8 cellular contexts compared by ENCODE assay signal in genomic region chr5:140557136-140557805, GRCh38. TPM values are rescaled to one million over a fixed set of nuclear protein-coding genes. Genes with fewer than 3 reads are reported as not detected.
DNase-seq lines count a peak whose midpoint lies in the region; ATAC-seq and TF ChIP-seq lines count a peak whose summit lies in the region.

Gene SRA1 (minus strand): TSS chr5:140557473. CDS start chr5:140557452, 21 bp downstream.

- H3K4me3 ChIP-seq in endodermal cell (ENCODE audit: low read length) (peak within 1 kb of the TSS; percentile 85), mesodermal cell (ENCODE audit: extremely low read depth, insufficient read depth, low read length, poor library complexity, severe bottlenecking) (peak within 1 kb of the TSS; percentile 82)

- TF ChIP-seq CTCF in endodermal cell (conservative IDR thresholded peaks at IDR 0.05): no peak

- CTCF ChIA-PET in activated CD8-positive, alpha-beta memory T cell treated with anti-CD3 and anti-CD28 coated beads, Interleukin-2, amount 10 ng/mL, durations not matched to agents 7 days and 5 days (lab: Charles Lee): interaction anchor here (0.7 to 1.3 kb wide), 10 partner anchors 8 to 313 kb away, joined by 3 to 13 read pairs (median 3); partner anchors contain the start of genes EIF4EBP3 and IK

- no peaks in the 10 kb centered on the region for H3K4me1 ChIP-seq in endodermal cell (ENCODE audit: control insufficient read depth, insufficient read depth, low read length)
- peaks cover 15% of the 10 kb centered on the region for H3K4me1 ChIP-seq in mesodermal cell (ENCODE audit: control insufficient read depth, insufficient read depth, low read length, poor library complexity, severe bottlenecking)

- no peaks in the 10 kb centered on the region for H3K27me3 ChIP-seq in endodermal cell (ENCODE audit: control insufficient read depth, insufficient read depth, low read length, poor library complexity, severe bottlenecking)

- 1% methylated on average over 15 to 46 of the region's 46 CpGs for WGBS in endodermal cell (ENCODE audit: insufficient coverage in 1 of 2, insufficient read length in 1 of 2), 2 experiments
- 1 to 3% methylated on average over 30 to 36 of the region's 46 CpGs for WGBS in mesodermal cell (ENCODE audit: insufficient coverage in 2 of 2), 2 experiments

- peaks cover 26% of the 10 kb centered on the region for H3K36me3 Mint-ChIP-seq in activated CD8-positive, alpha-beta memory T cell treated with anti-CD3 and anti-CD28 coated beads, Interleukin-2, amount 10 ng/mL, durations not matched to agents 7 days and 5 days
- H3K36me3 Mint-ChIP-seq in endodermal cell (ENCODE audit: low read depth): peaks cover 33% of the 10 kb centered on the region

- H3K36me3 ChIP-seq in endodermal cell (ENCODE audit: control insufficient read depth, insufficient read depth, low read length) (peaks cover 32% of the 10 kb centered on the region), mesodermal cell (ENCODE audit: control insufficient read depth, insufficient read depth, low read length) (peaks cover 49% of the 10 kb centered on the region)

- H3K27ac ChIP-seq in endodermal cell (ENCODE audit: low read depth, low read length): peak within 1 kb of the TSS; percentile 77
- H3K27ac ChIP-seq in mesodermal cell (ENCODE audit: low read depth, low read length, severe bottlenecking): peak within 1 kb of the TSS; percentile 84

- H3K9me3 ChIP-seq in endodermal cell (ENCODE audit: control insufficient read depth, low read length): no peaks in the 10 kb centered on the region
- no peaks in the 10 kb centered on the region for H3K9me3 ChIP-seq in mesodermal cell (ENCODE audit: control insufficient read depth, low read length)

- H3K27me3 Mint-ChIP-seq in activated CD8-positive, alpha-beta memory T cell treated with anti-CD3 and anti-CD28 coated beads, Interleukin-2, amount 10 ng/mL, durations not matched to agents 7 days and 5 days: no peaks in the 10 kb centered on the region
- no peaks in the 10 kb centered on the region for H3K27me3 Mint-ChIP-seq in endodermal cell (ENCODE audit: insufficient read depth)

- peaks cover 43% of the 10 kb centered on the region for H3K4me1 Mint-ChIP-seq in activated CD8-positive, alpha-beta memory T cell treated with anti-CD3 and anti-CD28 coated beads, Interleukin-2, amount 10 ng/mL, durations not matched to agents 7 days and 5 days
- peaks cover 22% of the 10 kb centered on the region for H3K4me1 Mint-ChIP-seq in endodermal cell

- H3K4me3 Mint-ChIP-seq in activated CD8-positive, alpha-beta memory T cell treated with anti-CD3 and anti-CD28 coated beads, Interleukin-2, amount 10 ng/mL, durations not matched to agents 7 days and 5 days: peak within 1 kb of the TSS; percentile 79
- H3K4me3 Mint-ChIP-seq in endodermal cell: peak within 1 kb of the TSS; percentile 88

- peak within 1 kb of the TSS; percentile 87 for H3K27ac Mint-ChIP-seq in activated CD8-positive, alpha-beta memory T cell treated with anti-CD3 and anti-CD28 coated beads, Interleukin-2, amount 10 ng/mL, durations not matched to agents 7 days and 5 days
- peak within 1 kb of the TSS; percentile 97 for H3K27ac Mint-ChIP-seq in endodermal cell

- peak; percentile 97 for ATAC-seq in GM21360 (IDR thresholded peaks at IDR 0.05; ENCODE audit: unreplicated experiment)
- ATAC-seq in activated CD8-positive, alpha-beta memory T cell treated with anti-CD3 and anti-CD28 coated beads, Interleukin-2, amount 10 ng/mL, durations not matched to agents 7 days and 5 days: peak; percentile 96

- DNase-seq in COR-L47 (lab: John Stamatoyannopoulos, UW): peak; percentile 91
- peak; percentile 90 for DNase-seq in HT-29 (ENCODE audit: low spot score)
- peak; percentile 88 for DNase-seq in NOMO-1 treated with DMSO at 0.1 percent for 48 hours (lab: John Stamatoyannopoulos, UW; ENCODE audit: unreplicated experiment)
- peak; percentile 94 for DNase-seq in activated CD8-positive, alpha-beta memory T cell treated with anti-CD3 and anti-CD28 coated beads, Interleukin-2, amount 10 ng/mL, durations not matched to agents 7 days and 5 days
- peak; percentile 96 for DNase-seq in endodermal cell
- DNase-seq in stimulated activated CD8-positive, alpha-beta memory T cell treated with anti-CD3 and anti-CD28 coated beads, Interleukin-15, amount 100 ng/mL, for 24 hours (ENCODE audit: low read depth): peak; percentile 81

- no peaks in the 10 kb centered on the region for H3K9me3 Mint-ChIP-seq in activated CD8-positive, alpha-beta memory T cell treated with anti-CD3 and anti-CD28 coated beads, Interleukin-2, amount 10 ng/mL, durations not matched to agents 7 days and 5 days (ENCODE audit: low read depth)
- no peaks in the 10 kb centered on the region for H3K9me3 Mint-ChIP-seq in endodermal cell

- H3K9ac ChIP-seq in endodermal cell (ENCODE audit: extremely low read depth, low read length, poor library complexity, severe bottlenecking): peak within 1 kb of the TSS; percentile 85

RNA-seq across cellular contexts. Expression of gene SRA1, which starts in this region (rescaled TPM):
- 53.1 and 61.3 TPM in 2 replicates for total RNA-seq in HT-29 (2014; rRNA removed; shearing (Covaris generic))
- total RNA-seq in activated CD8-positive, alpha-beta memory T cell treated with anti-CD3 and anti-CD28 coated beads, Interleukin-2, amount 10 ng/mL, durations not matched to agents 7 days and 5 days: 10 to 100 TPM; 37.9 to 47.3 TPM
- 10 to 100 TPM; 40.5 to 42.9 TPM for total RNA-seq in endodermal cell
- 31.3 TPM for polyA plus RNA-seq in endodermal cell (2013, experiment 1 of 2)
- 29.4 TPM for polyA plus RNA-seq in endodermal cell (2013, experiment 2 of 2)
- polyA plus RNA-seq in mesodermal cell (2013, experiment 1 of 2): 35.2 TPM
- polyA plus RNA-seq in mesodermal cell (2013, experiment 2 of 2): 31.7 TPM

Comparison
In these comparisons a context has a peak if more than half of its experiments do, and no peak if none do; other contexts are left out.
1. Peak in every context shown above with its lines: DNase-seq, ATAC-seq, H3K4me3 ChIP-seq and H3K27ac ChIP-seq.